22 cellular contexts compared by ENCODE assay signal in genomic region chr3:59498995-59499394, GRCh38.
DNase-seq lines count a peak whose midpoint lies in the region; ATAC-seq and TF ChIP-seq lines count a peak whose summit lies in the region.
"Had no signal": no experiment of that assay in that cellular context is flagged by ENCODE, and none has a peak within 500 bp of the region (broad histone marks: within the 10 kb centered on the region; RNA-seq: fewer than 3 reads in every experiment).

No MANE protein-coding gene starts in this region.

- no peak overlapping the region for H2BK15ac ChIP-seq in IMR-90 (ENCODE audit: low read depth, low read length)

- no peak overlapping the region for H4K8ac ChIP-seq in IMR-90 (ENCODE audit: low read depth in 2 of 2, low read length in 2 of 2)

- H3K18ac ChIP-seq in IMR-90 (ENCODE audit: low read depth, low read length) = no peak overlapping the region

- ATAC-seq in IMR-90 (ENCODE audit: low read depth) (no peak), esophagus mucosa (no peak), HG03280 (IDR thresholded peaks at IDR 0.05; ENCODE audit: unreplicated experiment) (no peak)
- ATAC-seq: PC-3, Right ventricle myocardium inferior had no signal

- H2AFZ ChIP-seq in IMR-90 (replicated peaks; ENCODE audit: low read length, poor library complexity) = peak overlapping the region; percentile 58

- H3K14ac ChIP-seq in IMR-90 (replicated peaks; ENCODE audit: low read depth, low read length) = no peak overlapping the region

- no peak overlapping the region for H2BK5ac ChIP-seq in IMR-90 (ENCODE audit: low read depth, low read length, poor library complexity, severe bottlenecking)

- intact Hi-C loops in IMR-90 (cut with micrococcal nuclease) = no loop called here

- H3K4me2 ChIP-seq in IMR-90 (ENCODE audit: low read depth, low read length) = no peak overlapping the region
- H3K4me2 ChIP-seq: BLaER1 had no signal

- no peaks in the 10 kb centered on the region for H3K9me3 ChIP-seq in IMR-90 (ENCODE audit: control insufficient read depth, insufficient read depth, low read length)
- H3K9me3 ChIP-seq: BLaER1, SJSA1 had no signal

- CTCF ChIA-PET in IMR-90 (lab: Yijun Ruan, JAX) = no interaction called here

- no peak for TF ChIP-seq POLR2A in IMR-90 (IDR thresholded peaks at IDR 0.05; ENCODE audit: low read depth, low read length)

- peaks cover 5% of the 10 kb centered on the region for H3K27me3 ChIP-seq in IMR-90 (ENCODE audit: control insufficient read depth, insufficient read depth, low read length)
- H3K27me3 ChIP-seq: BLaER1, SJSA1 had no signal

- H4K91ac ChIP-seq in IMR-90 (ENCODE audit: insufficient read depth, low read depth, low read length) = no peak overlapping the region

- 0 out of 2 replicates have a peak, but pooled peaks cover 4% of the 10 kb centered on the region for H3K9me1 ChIP-seq in IMR-90 (ENCODE audit: insufficient read depth, low read length)

- in situ Hi-C loops in Caki2 (cut with HindIII; ENCODE audit: low pct_unique_long_range_greater_than_20kb, low sequenced_read_pairs) (no loop called here), IMR-90 (cut with MboI; ENCODE audit: low sequenced_read_pairs) (no loop called here)

- no peak overlapping the region for H3K27ac ChIP-seq in IMR-90 (ENCODE audit: insufficient read depth, low read length)
- H3K27ac ChIP-seq: BLaER1, SJSA1 had no signal

- TF ChIP-seq CTCF in IMR-90 (conservative IDR thresholded peaks at IDR 0.05; ENCODE audit: low read depth, low read length) = no peak

- H4K5ac ChIP-seq in IMR-90 (ENCODE audit: low read depth, low read length) = no peak overlapping the region

- H2AK5ac ChIP-seq in IMR-90 (ENCODE audit: low read depth, low read length) = no peak overlapping the region

- no peak overlapping the region for H3K4me3 ChIP-seq in IMR-90 (ENCODE audit: insufficient read depth, low read depth, low read length)
- H3K4me3 ChIP-seq: BLaER1, SJSA1 had no signal

- DNase-seq in Caki2 (ENCODE audit: low read depth) (peak; percentile 57), IMR-90 (no peak), kidney tubule cell (ENCODE audit: low spot score) (peak; percentile 41), retina (peak; percentile 66), SK-N-DZ (ENCODE audit: low spot score) (no peak)
- DNase-seq: CD4-positive, CD25-positive, alpha-beta regulatory T cell; GOT3; HCEC 1CT; Kasumi-1; NCI-H1092 treated with DMSO at 0.1 percent for 48 hours; NCI-H1436; NCI-H187; NCI-H2081 treated with DMSO at 0.1 percent for 48 hours; NCI-H2171 treated with DMSO at 0.1 percent for 48 hours; NCI-H524 treated with DMSO at 0.1 percent for 48 hours; NCI-H774; PC-3 had no signal

- H3K9ac ChIP-seq in IMR-90 (ENCODE audit: low read depth, low read length) = no peak overlapping the region
- H3K9ac ChIP-seq: BLaER1 had no signal

- H3K4me1 ChIP-seq in IMR-90 (ENCODE audit: control insufficient read depth, insufficient read depth, low read length) = no peaks in the 10 kb centered on the region

- H3K23ac ChIP-seq in IMR-90 (ENCODE audit: low read depth, low read length) = peak overlapping the region; percentile 4; the same call in 1 of the 2 replicates

- H3K56ac ChIP-seq in IMR-90 (ENCODE audit: extremely low read depth, insufficient read depth, low read length) = no peak overlapping the region

- no peaks in the 10 kb centered on the region for H4K20me1 ChIP-seq in IMR-90 (ENCODE audit: insufficient read depth, low read length)
- H4K20me1 ChIP-seq: BLaER1 had no signal

- no peaks in the 10 kb centered on the region for H3K79me1 ChIP-seq in IMR-90 (ENCODE audit: low read depth in 1 of 2, low read length in 2 of 2)

- H2AK9ac ChIP-seq in IMR-90 (replicated peaks; ENCODE audit: low read depth, low read length, poor library complexity) = no peak overlapping the region

- dilution Hi-C loops in IMR-90 (cut with HindIII; ENCODE audit: low sequenced_read_pairs, unreplicated experiment) = no loop called here

- no peak overlapping the region for H2BK120ac ChIP-seq in IMR-90 (ENCODE audit: low read depth, low read length)

- BruUV-seq in IMR-90 (replicated peaks; lab: Mats Ljungman, UMichigan) = no TSS peak

- H3K36me3 ChIP-seq in IMR-90 (ENCODE audit: control insufficient read depth, insufficient read depth, low read length) = no peaks in the 10 kb centered on the region
- H3K36me3 ChIP-seq: BLaER1, SJSA1 had no signal

- POLR2A ChIA-PET in IMR-90 (lab: Charles Lee; ENCODE audit: unreplicated experiment) = no interaction called here

- no peak overlapping the region for H3K4ac ChIP-seq in IMR-90 (ENCODE audit: low read depth, low read length)

- no peak overlapping the region for H2BK20ac ChIP-seq in IMR-90 (ENCODE audit: low read depth, low read length)

- no peak for TF ChIP-seq RAD21 in IMR-90 (IDR thresholded peaks at IDR 0.05; ENCODE audit: low read length)

- 83% methylated on average over 11 of the region's 15 CpGs; no CpG with 5 or more reads in 1 of the 2 experiments for WGBS in IMR-90 (ENCODE audit: extremely low coverage in 2 of 2, insufficient read length in 1 of 2), 2 experiments

TF ChIP-seq in IMR-90, 13 proteins besides CTCF, POLR2A, EP300 and RAD21:
- no peak for TF ChIP-seq RFX5 (IDR thresholded peaks at IDR 0.05; ENCODE audit: low read depth, low read length)

Comparison
In these comparisons a context has a peak if more than half of its experiments do, and no peak if none do; other contexts are left out.
1. DNase-seq: peak in Caki2 (single experiment), kidney tubule cell (single experiment) and retina (single experiment); none in IMR-90 (single experiment) and SK-N-DZ (single experiment).